In genomic region chr7:106009511-106010226, GRCh38 we compare ENCODE assay signal across 1 cellular context.
TF ChIP-seq lines count a peak whose summit lies in the region.

No MANE protein-coding gene starts in this region.

TF ChIP-seq in K562, 482 proteins besides CTCF, POLR2A, EP300 and RAD21 (continued from another document and continues in another):
- TF ChIP-seq POLR2B (IDR thresholded peaks at IDR 0.05; ENCODE audit: low read depth, partially characterized antibody) (no peak), ELF2 (CRISPR knock-in tag; IDR thresholded peaks at IDR 0.05) (no peak), TRIM24 (IDR thresholded peaks at IDR 0.05) (no peak), ZNF277 (CRISPR knock-in tag; IDR thresholded peaks at IDR 0.05; ENCODE audit: borderline replicate concordance) (no peak), SMARCA5 (IDR thresholded peaks at IDR 0.05) (no peak), POLR2AphosphoS5 (IDR thresholded peaks at IDR 0.05; ENCODE audit: control insufficient read depth, insufficient read depth, low read depth, low read length) (no peak), CGGBP1 (CRISPR knock-in tag; IDR thresholded peaks at IDR 0.05) (no peak), PBX2 (CRISPR knock-in tag; IDR thresholded peaks at IDR 0.05; ENCODE audit: low read depth) (no peak), PBX2 (tag; conservative IDR thresholded peaks at IDR 0.05; ENCODE audit: low read depth) (peak; percentile 86), NRF1 (conservative IDR thresholded peaks at IDR 0.05 in 1 of 2, IDR thresholded peaks at IDR 0.05 in 1 of 2) (0 out of 4 replicates have a peak, but pooled peaks of 1 of the 2 experiments have one; percentile 30), CREB1 (IDR thresholded peaks at IDR 0.05) (peak; percentile 17; the same call in 1 of the 2 replicates), CREB1 (CRISPR knock-in tag; IDR thresholded peaks at IDR 0.05) (peak; percentile 21), ZNF232 (CRISPR knock-in tag; IDR thresholded peaks at IDR 0.05) (no peak), CTCFL (IDR thresholded peaks at IDR 0.05; ENCODE audit: borderline replicate concordance, insufficient read depth, low read depth, low read length, poor library complexity, severe bottlenecking) (peak; percentile 73), FOXP4 (CRISPR knock-in tag; IDR thresholded peaks at IDR 0.05; ENCODE audit: borderline replicate concordance) (0 out of 2 replicates have a peak, but pooled peaks have one; percentile 55), ZNF347 (CRISPR knock-in tag; IDR thresholded peaks at IDR 0.05; ENCODE audit: low read depth) (no peak), SNAPC5 (CRISPR knock-in tag; IDR thresholded peaks at IDR 0.05) (no peak), TRIM28 (IDR thresholded peaks at IDR 0.05) (no peak), NR2F6 (CRISPR knock-in tag; IDR thresholded peaks at IDR 0.05) (no peak; the same call in 1 of the 2 replicates), ZNF445 (CRISPR knock-in tag; IDR thresholded peaks at IDR 0.05; ENCODE audit: low read depth) (no peak), NCOA4 (IDR thresholded peaks at IDR 0.05; ENCODE audit: partially characterized antibody) (no peak), BRF2 (IDR thresholded peaks at IDR 0.05; ENCODE audit: borderline replicate concordance, insufficient read depth, insufficient read length) (no peak), ARHGAP35 (IDR thresholded peaks at IDR 0.05; ENCODE audit: partially characterized antibody) (no peak), ZNF780A (CRISPR knock-in tag; IDR thresholded peaks at IDR 0.05) (no peak), ZNF696 (CRISPR knock-in tag; conservative IDR thresholded peaks at IDR 0.05) (no peak), E2F6 (IDR thresholded peaks at IDR 0.05; ENCODE audit: borderline replicate concordance in 1 of 2, extremely low read depth in 1 of 2, insufficient read depth in 1 of 2, insufficient read length in 1 of 2, low read depth in 1 of 2, low read length in 1 of 2, poor library complexity in 1 of 2, severe bottlenecking in 1 of 2) (peak; percentile 13 to 67), ZNF707 (CRISPR knock-in tag; conservative IDR thresholded peaks at IDR 0.05) (no peak), COPS2 (conservative IDR thresholded peaks at IDR 0.05) (no peak), DDX20 (tag; IDR thresholded peaks at IDR 0.05; ENCODE audit: low read depth) (no peak), ZNF717 (CRISPR knock-in tag; IDR thresholded peaks at IDR 0.05) (no peak), HMG20B (CRISPR knock-in tag; IDR thresholded peaks at IDR 0.05) (no peak), ZNF407 (IDR thresholded peaks at IDR 0.05; ENCODE audit: low read depth) (no peak), SP2 (IDR thresholded peaks at IDR 0.05; ENCODE audit: extremely low read depth, low read depth, low read length, poor library complexity, severe bottlenecking) (no peak), ZBTB33 (CRISPR knock-in tag; IDR thresholded peaks at IDR 0.05) (peak; percentile 87), HDAC3 (IDR thresholded peaks at IDR 0.05; ENCODE audit: borderline replicate concordance, partially characterized antibody) (no peak), CHCHD3 (CRISPR knock-in tag; IDR thresholded peaks at IDR 0.05) (no peak), PHF21A (IDR thresholded peaks at IDR 0.05; ENCODE audit: borderline replicate concordance, low read depth) (0 out of 2 replicates have a peak, but pooled peaks have one; percentile 57), YY1 (IDR thresholded peaks at IDR 0.05; ENCODE audit: borderline replicate concordance in 1 of 3, control insufficient read depth in 1 of 3, extremely low read depth in 1 of 3, insufficient read depth in 3 of 3, insufficient read length in 1 of 3, insufficient replicate concordance in 2 of 3, low read depth in 1 of 3, low read length in 2 of 3) (peak in 2 of 3 experiments; percentile 56 to 63), ETS2 (tag; IDR thresholded peaks at IDR 0.05; ENCODE audit: borderline replicate concordance, poor library complexity, severe bottlenecking) (no peak)
